16 cellular contexts compared by ENCODE assay signal in genomic region chr9:2072752-2073405, GRCh38. TPM values are rescaled to one million over a fixed set of nuclear protein-coding genes. Genes with fewer than 3 reads are reported as not detected.
DNase-seq lines count a peak whose midpoint lies in the region; ATAC-seq and TF ChIP-seq lines count a peak whose summit lies in the region.
"Had no signal": no experiment of that assay in that cellular context is flagged by ENCODE, and none has a peak within 500 bp of the region (broad histone marks: within the 10 kb centered on the region; RNA-seq: fewer than 3 reads in every experiment).

No MANE protein-coding gene starts in this region.

- intact Hi-C loops in Right ventricle myocardium inferior (cut with DNase I), result no loop called here

- in situ Hi-C loops in brain microvascular endothelial cell (cut with HindIII; ENCODE audit: low pct_ligation_motif_present, low sequenced_read_pairs), result no loop called here

- ATAC-seq in GM18867 (IDR thresholded peaks at IDR 0.05; ENCODE audit: unreplicated experiment) (peak; percentile 93), GM21423 (IDR thresholded peaks at IDR 0.05; ENCODE audit: unreplicated experiment) (peak; percentile 68), HG03442 (IDR thresholded peaks at IDR 0.05; ENCODE audit: unreplicated experiment) (peak; percentile 83), Right ventricle myocardium inferior (no peak)

- no peak overlapping the region for H3K27ac ChIP-seq in brain microvascular endothelial cell
- H3K27ac ChIP-seq: BLaER1, GM23248, skin epidermis, suprapubic skin had no signal

- no peak overlapping the region for H3K4me3 ChIP-seq in brain microvascular endothelial cell (ENCODE audit: low read depth, low read length)
- H3K4me3 ChIP-seq: BLaER1, GM23248, skin epidermis, suprapubic skin had no signal

- TF ChIP-seq CTCF in brain microvascular endothelial cell (IDR thresholded peaks at IDR 0.05; ENCODE audit: low read depth, low read length, missing control alignments), result no peak

- no peaks in the 10 kb centered on the region for H3K27me3 ChIP-seq in brain microvascular endothelial cell (replicated peaks)
- H3K27me3 ChIP-seq: BLaER1, suprapubic skin had no signal

- peaks cover 6% of the 10 kb centered on the region for H3K36me3 ChIP-seq in brain microvascular endothelial cell (replicated peaks)

- DNase-seq in left kidney (ENCODE audit: low read depth, low spot score) (peak; percentile 16), hepatic stellate cell (ENCODE audit: low spot score) (no peak), NAMALWA (ENCODE audit: low spot score) (no peak), brain microvascular endothelial cell (no peak), Right ventricle myocardium inferior (ENCODE audit: missing footprints) (no peak)
- DNase-seq: dermis blood vessel endothelial cell, GM23248, mammary epithelial cell, NCI-H1694 treated with DMSO at 0.1 percent for 48 hours, T-helper 9 cell had no signal

RNA-seq across cellular contexts. Expression of gene SMARCA2, which starts 57.7 kb away (rescaled TPM):
- 98.4 TPM for total RNA-seq in Right ventricle myocardium inferior
